In the genomic region with DNA sequence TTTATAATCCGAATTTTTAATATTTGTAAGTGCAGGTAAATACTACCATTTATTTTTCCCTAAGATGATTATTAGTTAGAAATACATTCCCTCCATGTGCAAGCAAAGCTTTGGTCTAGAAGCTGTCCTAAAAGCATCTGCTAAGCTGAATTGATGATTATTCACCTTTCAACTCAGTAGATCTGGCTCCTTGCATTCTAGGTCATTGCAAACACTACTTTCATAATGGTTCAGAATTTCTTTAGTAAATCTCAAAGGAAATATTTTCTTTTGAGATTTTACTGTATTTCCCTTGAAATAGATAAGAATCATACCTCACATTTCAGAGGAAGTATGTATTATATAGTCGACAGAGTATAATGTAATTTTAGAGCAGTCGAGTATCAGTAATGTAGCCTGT, we compare ENCODE assay signal across 9 cellular contexts. TPM values are rescaled to one million over a fixed set of nuclear protein-coding genes. Genes with fewer than 3 reads are reported as not detected.
DNase-seq lines count a peak whose midpoint lies in the region; ATAC-seq and TF ChIP-seq lines count a peak whose summit lies in the region.
"Had no signal": no experiment of that assay in that cellular context is flagged by ENCODE, and none has a peak within 500 bp of the region (broad histone marks: within the 10 kb centered on the region; RNA-seq: fewer than 3 reads in every experiment).

No MANE protein-coding gene starts in this region.

- H3K27ac Mint-ChIP-seq in endodermal cell (peak overlapping the region; percentile 57), osteocyte (ENCODE audit: unreplicated experiment) (peak overlapping the region; percentile 97)

- peaks cover 10% of the 10 kb centered on the region; the same call in 1 of the 2 replicates for H3K36me3 ChIP-seq in DOHH2 (ENCODE audit: control insufficient read depth, low read length)
- peaks cover 6% of the 10 kb centered on the region for H3K36me3 ChIP-seq in OCI-LY3 (replicated peaks; ENCODE audit: low read depth, low read length)
- peaks cover 14% of the 10 kb centered on the region for H3K36me3 ChIP-seq in endodermal cell (ENCODE audit: control insufficient read depth, insufficient read depth, low read length)

- peaks cover 15% of the 10 kb centered on the region for H3K36me3 Mint-ChIP-seq in endodermal cell (ENCODE audit: low read depth)
- H3K36me3 Mint-ChIP-seq in osteocyte (ENCODE audit: unreplicated experiment): peaks cover 4% of the 10 kb centered on the region

- H3K9ac ChIP-seq in OCI-LY3 (ENCODE audit: low read length) (0 out of 2 replicates have a peak overlapping the region, but pooled peaks have one; percentile 91), endodermal cell (ENCODE audit: extremely low read depth, low read length, poor library complexity, severe bottlenecking) (peak overlapping the region; percentile 79)

- H3K4me1 Mint-ChIP-seq in endodermal cell (peaks cover 36% of the 10 kb centered on the region), osteocyte (ENCODE audit: unreplicated experiment) (peaks cover 53% of the 10 kb centered on the region)

- H2AFZ ChIP-seq in OCI-LY3 (ENCODE audit: low read depth, low read length): no peak overlapping the region

- H4K20me1 ChIP-seq in DOHH2 (ENCODE audit: control insufficient read depth, insufficient read depth, low read depth, low read length) (peaks cover 3% of the 10 kb centered on the region; the same call in 1 of the 2 replicates), OCI-LY3 (ENCODE audit: insufficient read depth, low read length) (peaks cover 45% of the 10 kb centered on the region)

- no peaks in the 10 kb centered on the region for H3K27me3 Mint-ChIP-seq in endodermal cell (ENCODE audit: insufficient read depth)
- no peaks in the 10 kb centered on the region for H3K27me3 Mint-ChIP-seq in osteocyte (ENCODE audit: unreplicated experiment)

- TF ChIP-seq CTCF in DOHH2 (IDR thresholded peaks at IDR 0.05; ENCODE audit: low read depth, low read length, poor library complexity, severe bottlenecking) (no peak), OCI-LY3 (IDR thresholded peaks at IDR 0.05; ENCODE audit: low read depth, low read length) (no peak), endodermal cell (conservative IDR thresholded peaks at IDR 0.05) (no peak), osteocyte (IDR thresholded peaks at IDR 0.05) (no peak)

- peak overlapping the region; percentile 66 for H3K4me2 ChIP-seq in DOHH2 (ENCODE audit: low read length)
- H3K4me2 ChIP-seq in OCI-LY3 (ENCODE audit: low read length): peak overlapping the region; percentile 84

- H3K9me3 ChIP-seq in DOHH2 (ENCODE audit: control insufficient read depth, insufficient read depth, low read length) (no peaks in the 10 kb centered on the region), OCI-LY3 (ENCODE audit: insufficient read depth, low read length) (no peaks in the 10 kb centered on the region), endodermal cell (ENCODE audit: control insufficient read depth, low read length) (no peaks in the 10 kb centered on the region)

- no peak for ATAC-seq in GM21360 (IDR thresholded peaks at IDR 0.05; ENCODE audit: unreplicated experiment)

- no peaks in the 10 kb centered on the region for H3K9me2 ChIP-seq in DOHH2 (replicated peaks; ENCODE audit: control insufficient read depth, low read length)

- peaks cover 28% of the 10 kb centered on the region for H3K4me1 ChIP-seq in DOHH2 (ENCODE audit: control insufficient read depth, low read length)
- peaks cover 23% of the 10 kb centered on the region for H3K4me1 ChIP-seq in OCI-LY3 (ENCODE audit: low read length)
- H3K4me1 ChIP-seq in endodermal cell (ENCODE audit: control insufficient read depth, insufficient read depth, low read length): no peaks in the 10 kb centered on the region

- H3K4me3 Mint-ChIP-seq in endodermal cell (peak overlapping the region; percentile 88), osteocyte (ENCODE audit: unreplicated experiment) (peak overlapping the region; percentile 88)

- H3K27ac ChIP-seq in DOHH2 (ENCODE audit: low read depth, low read length) (no peak overlapping the region), OCI-LY3 (ENCODE audit: low read length) (no peak overlapping the region), endodermal cell (ENCODE audit: low read depth, low read length) (no peak overlapping the region)

- no CpG with 5 or more reads among the region's 3 CpGs for WGBS in endodermal cell (ENCODE audit: insufficient coverage in 1 of 2, insufficient read length in 1 of 2), 2 experiments

- DNase-seq in endodermal cell (no peak), osteocyte (ENCODE audit: extremely low spot score, unreplicated experiment) (no peak), mucosa of gallbladder (ENCODE audit: low spot score) (no peak), C1 segment of cervical spinal cord (lab: John Stamatoyannopoulos, UW) (no peak), HuH-7 (ENCODE audit: low spot score) (no peak)
- DNase-seq: dermis blood vessel endothelial cell had no signal

- H3K9me3 Mint-ChIP-seq in endodermal cell (no peaks in the 10 kb centered on the region), osteocyte (ENCODE audit: unreplicated experiment) (no peaks in the 10 kb centered on the region)

- H3K27me3 ChIP-seq in DOHH2 (ENCODE audit: control insufficient read depth, low read length) (no peaks in the 10 kb centered on the region), OCI-LY3 (ENCODE audit: low read depth, low read length) (no peaks in the 10 kb centered on the region), endodermal cell (ENCODE audit: control insufficient read depth, insufficient read depth, low read length, poor library complexity, severe bottlenecking) (no peaks in the 10 kb centered on the region)

- H3K4me3 ChIP-seq in DOHH2 (ENCODE audit: low read length) (peak overlapping the region; percentile 73), OCI-LY3 (ENCODE audit: low read length) (peak overlapping the region; percentile 82), endodermal cell (ENCODE audit: low read length) (peak overlapping the region; percentile 87)

- H3K79me2 ChIP-seq in DOHH2 (ENCODE audit: control insufficient read depth, low read length): peaks cover 72% of the 10 kb centered on the region
- peaks cover 77% of the 10 kb centered on the region for H3K79me2 ChIP-seq in OCI-LY3 (ENCODE audit: low read length)

- no peaks in the 10 kb centered on the region for H3F3A ChIP-seq in DOHH2 (ENCODE audit: control insufficient read depth, insufficient read depth)

RNA-seq across cellular contexts. Expression of a gene that starts 2.4 kb away (rescaled TPM):
- total RNA-seq in endodermal cell: 100 to 1,000 TPM in 1 of 2 donors, 10 to 100 TPM in 1; 84.9 to 187 TPM
- 47.8 TPM for polyA plus RNA-seq in endodermal cell (2013, experiment 1 of 2)
- 53.0 TPM for polyA plus RNA-seq in endodermal cell (2013, experiment 2 of 2)
- total RNA-seq in osteocyte: 52.2 and 63.0 TPM in 2 replicates
- total RNA-seq in mucosa of gallbladder: 116 TPM
